17 cellular contexts compared by ENCODE assay signal in genomic region chr22:46317646-46318045, GRCh38. TPM values are rescaled to one million over a fixed set of nuclear protein-coding genes. Genes with fewer than 3 reads are reported as not detected.
DNase-seq lines count a peak whose midpoint lies in the region; ATAC-seq and TF ChIP-seq lines count a peak whose summit lies in the region.
"Had no signal": no experiment of that assay in that cellular context is flagged by ENCODE, and none has a peak within 500 bp of the region (broad histone marks: within the 10 kb centered on the region; RNA-seq: fewer than 3 reads in every experiment).

No MANE protein-coding gene starts in this region.

- no peak overlapping the region for H3K4me2 ChIP-seq in trophoblast cell (ENCODE audit: low read length)
- H3K4me2 ChIP-seq: BLaER1 had no signal

- no peaks in the 10 kb centered on the region for H3K36me3 ChIP-seq in right atrium auricular region
- peaks cover 50 to 55% of the 10 kb centered on the region in 2 experiments for H3K36me3 ChIP-seq in trophoblast cell (ENCODE audit: control insufficient read depth in 1 of 2, insufficient read depth in 2 of 2, low read length in 2 of 2)
- H3K36me3 ChIP-seq in uterus = no peaks in the 10 kb centered on the region

- no peak overlapping the region for H3K9ac ChIP-seq in trophoblast cell (ENCODE audit: low read length)
- H3K9ac ChIP-seq: BLaER1 had no signal

- H3K4me3 ChIP-seq in right atrium auricular region (no peak overlapping the region), trophoblast cell (ENCODE audit: low read depth, low read length) (no peak overlapping the region), uterus (no peak overlapping the region)
- H3K4me3 ChIP-seq: BLaER1 had no signal

- H2BK120ac ChIP-seq in trophoblast cell (ENCODE audit: insufficient read depth, low read length, poor library complexity) = no peak overlapping the region

- H3K9me3 ChIP-seq in right atrium auricular region (no peaks in the 10 kb centered on the region), trophoblast cell (ENCODE audit: insufficient read depth, low read depth, low read length) (peaks cover 4% of the 10 kb centered on the region), uterus (no peaks in the 10 kb centered on the region)
- H3K9me3 ChIP-seq: BLaER1 had no signal

- H4K91ac ChIP-seq in trophoblast cell (ENCODE audit: low read depth, low read length) = no peak overlapping the region

- intact Hi-C loops in left ventricle myocardium superior (cut with micrococcal nuclease) = loop anchor here (10.0 kb wide), 2 partner anchors 323 to 413 kb away; no protein-coding TSS in a partner anchor
- intact Hi-C loops in uterus (cut with DNase I; ENCODE audit: low total_unique reads) = no loop called here
- intact Hi-C loops in activated T-helper 2 cell treated with anti-CD3 and anti-CD28 coated beads, Interferon-gamma antibody, Interleukin-2, Interleukin-4, amounts not matched to agents 10 μg/mL and 5 μg/mL and 100 μg/mL, durations not matched to agents 14 hours and 24 hours and 36 hours (cut with micrococcal nuclease) = no loop called here

- H3K27me3 ChIP-seq in right atrium auricular region (no peaks in the 10 kb centered on the region), trophoblast cell (ENCODE audit: insufficient read depth, low read length) (no peaks in the 10 kb centered on the region), uterus (no peaks in the 10 kb centered on the region)
- H3K27me3 ChIP-seq: BLaER1 had no signal

- H3K4me1 ChIP-seq in right atrium auricular region (no peaks in the 10 kb centered on the region), trophoblast cell (ENCODE audit: control insufficient read depth in 1 of 2, insufficient read depth in 2 of 2, low read length in 2 of 2) (no peaks in the 10 kb centered on the region), uterus (no peaks in the 10 kb centered on the region)
- H3K4me1 ChIP-seq: BLaER1 had no signal

- H3K27ac ChIP-seq in right atrium auricular region (no peak overlapping the region), trophoblast cell (ENCODE audit: low read depth, low read length) (no peak overlapping the region), uterus (no peak overlapping the region)
- H3K27ac ChIP-seq: BLaER1 had no signal

- H3K4me3 Mint-ChIP-seq in nephron progenitor cell = no peak overlapping the region
- H3K4me3 Mint-ChIP-seq in activated T-helper 2 cell treated with anti-CD3 and anti-CD28 coated beads, Interferon-gamma antibody, Interleukin-2, Interleukin-4, amounts not matched to agents 10 μg/mL and 5 μg/mL and 100 μg/mL, durations not matched to agents 14 hours and 24 hours and 36 hours (ENCODE audit: low read depth) = no peak overlapping the region
- H3K4me3 Mint-ChIP-seq: CD14-positive monocyte; CD4-positive, alpha-beta memory T cell had no signal

- H4K12ac ChIP-seq in trophoblast cell (ENCODE audit: low read depth, low read length) = no peak overlapping the region

- no peak overlapping the region for H3K4ac ChIP-seq in trophoblast cell (ENCODE audit: low read depth, low read length)

- H3K79me1 ChIP-seq in trophoblast cell (ENCODE audit: low read length) = no peaks in the 10 kb centered on the region

- H3K36me3 Mint-ChIP-seq in nephron progenitor cell (ENCODE audit: low read depth) = peaks cover 55% of the 10 kb centered on the region
- peaks cover 66% of the 10 kb centered on the region for H3K36me3 Mint-ChIP-seq in activated T-helper 2 cell treated with anti-CD3 and anti-CD28 coated beads, Interferon-gamma antibody, Interleukin-2, Interleukin-4, amounts not matched to agents 10 μg/mL and 5 μg/mL and 100 μg/mL, durations not matched to agents 14 hours and 24 hours and 36 hours (ENCODE audit: low read depth)
- H3K36me3 Mint-ChIP-seq: CD4-positive, alpha-beta memory T cell had no signal

- peak overlapping the region; percentile 37 for H3K18ac ChIP-seq in trophoblast cell (ENCODE audit: low read length)

- no peak for TF ChIP-seq POLR2A in uterus (IDR thresholded peaks at IDR 0.05)

- H2BK12ac ChIP-seq in trophoblast cell (ENCODE audit: low read length) = no peak overlapping the region

- no peak for TF ChIP-seq CTCF in right atrium auricular region (IDR thresholded peaks at IDR 0.05)
- TF ChIP-seq CTCF in nephron progenitor cell (IDR thresholded peaks at IDR 0.05) = no peak
- no peak for TF ChIP-seq CTCF in uterus (IDR thresholded peaks at IDR 0.05)

- WGBS in trophoblast cell (ENCODE audit: extremely low coverage, insufficient coverage, insufficient read length) = no CpG with 5 or more reads among the region's 20 CpGs

- no peaks in the 10 kb centered on the region for H3K27me3 Mint-ChIP-seq in nephron progenitor cell (ENCODE audit: low read depth, poor library complexity)
- no peaks in the 10 kb centered on the region for H3K27me3 Mint-ChIP-seq in activated T-helper 2 cell treated with anti-CD3 and anti-CD28 coated beads, Interferon-gamma antibody, Interleukin-2, Interleukin-4, amounts not matched to agents 10 μg/mL and 5 μg/mL and 100 μg/mL, durations not matched to agents 14 hours and 24 hours and 36 hours (ENCODE audit: low read depth)
- H3K27me3 Mint-ChIP-seq: CD4-positive, alpha-beta memory T cell had no signal

- no peak overlapping the region for H3K23ac ChIP-seq in trophoblast cell (ENCODE audit: low read length)

- no peak overlapping the region for H4K8ac ChIP-seq in trophoblast cell (ENCODE audit: low read depth, low read length)

- no peak overlapping the region for H2AFZ ChIP-seq in trophoblast cell (ENCODE audit: insufficient read depth, low read length, poor library complexity)

- ATAC-seq in left ventricle myocardium superior (no peak), GM19324 (IDR thresholded peaks at IDR 0.05; ENCODE audit: low FRiP score, unreplicated experiment) (no peak)

- H3K79me2 ChIP-seq in trophoblast cell (ENCODE audit: control insufficient read depth, insufficient read depth, low read length, poor library complexity) = no peaks in the 10 kb centered on the region

- no peaks in the 10 kb centered on the region for H3K9me3 Mint-ChIP-seq in nephron progenitor cell
- H3K9me3 Mint-ChIP-seq in activated T-helper 2 cell treated with anti-CD3 and anti-CD28 coated beads, Interferon-gamma antibody, Interleukin-2, Interleukin-4, amounts not matched to agents 10 μg/mL and 5 μg/mL and 100 μg/mL, durations not matched to agents 14 hours and 24 hours and 36 hours = no peaks in the 10 kb centered on the region
- H3K9me3 Mint-ChIP-seq: CD14-positive monocyte; CD4-positive, alpha-beta memory T cell had no signal

- no peak overlapping the region for H2AK5ac ChIP-seq in trophoblast cell (ENCODE audit: low read length)

- DNase-seq in left ventricle myocardium superior (peak; percentile 10), right atrium auricular region (ENCODE audit: low spot score) (no peak), nephron progenitor cell (no peak), trophoblast cell (no peak), uterus (no peak)
- no peak for DNase-seq in activated T-helper 2 cell treated with anti-CD3 and anti-CD28 coated beads, Interferon-gamma antibody, Interleukin-2, Interleukin-4, amounts not matched to agents 10 μg/mL and 5 μg/mL and 100 μg/mL, durations not matched to agents 14 hours and 24 hours and 36 hours (ENCODE audit: low spot score)
- DNase-seq: 8988T; CD4-positive, alpha-beta memory T cell; DMS153; DMS79; GDM1; GOT3 had no signal

- no peaks in the 10 kb centered on the region for H3K4me1 Mint-ChIP-seq in nephron progenitor cell
- no peaks in the 10 kb centered on the region for H3K4me1 Mint-ChIP-seq in activated T-helper 2 cell treated with anti-CD3 and anti-CD28 coated beads, Interferon-gamma antibody, Interleukin-2, Interleukin-4, amounts not matched to agents 10 μg/mL and 5 μg/mL and 100 μg/mL, durations not matched to agents 14 hours and 24 hours and 36 hours (ENCODE audit: low read depth)
- H3K4me1 Mint-ChIP-seq: CD14-positive monocyte; CD4-positive, alpha-beta memory T cell had no signal

- no peak overlapping the region for H3K14ac ChIP-seq in trophoblast cell (ENCODE audit: low read length)

- peak overlapping the region; percentile 34 for H3K27ac Mint-ChIP-seq in nephron progenitor cell
- H3K27ac Mint-ChIP-seq in activated T-helper 2 cell treated with anti-CD3 and anti-CD28 coated beads, Interferon-gamma antibody, Interleukin-2, Interleukin-4, amounts not matched to agents 10 μg/mL and 5 μg/mL and 100 μg/mL, durations not matched to agents 14 hours and 24 hours and 36 hours = no peak overlapping the region

- no peak overlapping the region for H2BK5ac ChIP-seq in trophoblast cell (ENCODE audit: low read depth, low read length, poor library complexity)

RNA-seq across cellular contexts. Expression of gene TRMU, which starts 17.9 kb away (rescaled TPM):
- total RNA-seq in left ventricle myocardium superior (44.0 TPM), right atrium auricular region (10 to 100 TPM; 22.2 to 22.4 TPM), uterus (10 to 100 TPM; 14.1 to 52.5 (median 31.2) TPM)
- 28.5 TPM in 2 replicates for polyA plus RNA-seq in trophoblast cell (2013)
- 74.1 and 76.0 TPM in 2 replicates for total RNA-seq in activated T-helper 2 cell treated with anti-CD3 and anti-CD28 coated beads, Interferon-gamma antibody, Interleukin-2, Interleukin-4, amounts not matched to agents 10 μg/mL and 5 μg/mL and 100 μg/mL, durations not matched to agents 14 hours and 24 hours and 36 hours

RNA-seq across cellular contexts. Expression of gene GTSE1, which starts 21.0 kb away (rescaled TPM):
- 0.45 TPM for total RNA-seq in left ventricle myocardium superior
- under 1 TPM; 0.16 to 0.63 TPM for total RNA-seq in right atrium auricular region
- 20.9 and 23.5 TPM in 2 replicates for polyA plus RNA-seq in trophoblast cell (2013)
- total RNA-seq in uterus = 1 to 10 TPM in 1 of 4 donors, under 1 TPM in 1, not detected in 2; 0.21 to 6.9 TPM
- 46.1 and 47.7 TPM in 2 replicates for total RNA-seq in activated T-helper 2 cell treated with anti-CD3 and anti-CD28 coated beads, Interferon-gamma antibody, Interleukin-2, Interleukin-4, amounts not matched to agents 10 μg/mL and 5 μg/mL and 100 μg/mL, durations not matched to agents 14 hours and 24 hours and 36 hours
- polyA plus RNA-seq: CD14-positive monocyte; CD4-positive, alpha-beta memory T cell had no signal

RNA-seq across cellular contexts. Expression of gene TTC38, which starts 49.8 kb away (rescaled TPM):
- 24.0 TPM for total RNA-seq in left ventricle myocardium superior
- total RNA-seq in right atrium auricular region = 10 to 100 TPM; 22.6 to 41.7 TPM
- polyA plus RNA-seq in trophoblast cell (2013) = 11.4 and 12.4 TPM in 2 replicates
- total RNA-seq in uterus = 10 to 100 TPM in 3 of 4 donors, 1 to 10 TPM in 1; 7.7 to 50.0 (median 45.0) TPM
- total RNA-seq in activated T-helper 2 cell treated with anti-CD3 and anti-CD28 coated beads, Interferon-gamma antibody, Interleukin-2, Interleukin-4, amounts not matched to agents 10 μg/mL and 5 μg/mL and 100 μg/mL, durations not matched to agents 14 hours and 24 hours and 36 hours = 20.7 and 21.0 TPM in 2 replicates

RNA-seq across cellular contexts. Expression of gene PKDREJ, which starts 54.5 kb away (rescaled TPM):
- not detected for total RNA-seq in left ventricle myocardium superior
- total RNA-seq in right atrium auricular region = under 1 TPM; 0.04 to 0.07 TPM
- polyA plus RNA-seq in trophoblast cell (2013) = under 0.01 TPM in 2 replicates
- under 1 TPM in 2 of 4 donors, not detected in 2; 0.06 to 0.14 TPM for total RNA-seq in uterus
- total RNA-seq in activated T-helper 2 cell treated with anti-CD3 and anti-CD28 coated beads, Interferon-gamma antibody, Interleukin-2, Interleukin-4, amounts not matched to agents 10 μg/mL and 5 μg/mL and 100 μg/mL, durations not matched to agents 14 hours and 24 hours and 36 hours = not detected in 2 replicates
- total RNA-seq: A673; CD4-positive, alpha-beta memory T cell; Daoy had no signal
- polyA plus RNA-seq: CD14-positive monocyte; CD4-positive, alpha-beta memory T cell had no signal
